ENCODE assay signal across 31 cellular contexts in the genomic region with DNA sequence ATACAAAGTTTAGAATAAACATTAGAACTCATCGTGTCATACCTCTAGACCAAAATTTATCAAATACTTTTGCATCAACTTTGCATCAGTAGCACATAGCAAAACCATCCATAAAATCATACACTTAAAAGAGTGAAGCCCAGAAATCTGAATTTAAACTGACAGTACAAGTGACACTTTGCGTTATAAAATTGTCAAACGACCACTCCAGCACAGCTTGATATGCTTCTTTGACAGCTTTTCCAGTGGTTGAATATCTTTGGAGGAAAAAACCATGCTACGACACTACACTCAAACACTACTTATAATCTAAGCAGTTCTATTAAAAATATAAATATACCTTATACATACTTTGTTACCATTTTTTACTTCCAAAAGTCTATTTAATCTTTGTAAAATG.
A peak's percentile ranks its signal among the peaks of the same experiment; 100 is the strongest.
DNase-seq lines count a peak whose midpoint lies in the region; FAIRE-seq and TF ChIP-seq lines count a peak whose summit lies in the region.
"Had no signal": no experiment of that assay in that cellular context is flagged by ENCODE, and none has a peak within 500 bp of the region (broad histone marks: within the 10 kb centered on the region; RNA-seq: fewer than 3 reads in every experiment).

No MANE protein-coding gene starts in this region.

- POLR2A ChIA-PET in endothelial cell of umbilical vein (lab: Charles Lee), result no interaction called here

- H3K9ac ChIP-seq in endothelial cell of umbilical vein (replicated peaks; ENCODE audit: extremely low read depth, insufficient read depth, low read length) (no peak overlapping the region), neural cell (ENCODE audit: low read length) (no peak overlapping the region)
- H3K9ac ChIP-seq: BLaER1; BLaER1 treated with 17β-estradiol and CSF1 and Interleukin-3, amounts not matched to agents 10 nM and 100 nM had no signal

- H3K79me2 ChIP-seq in endothelial cell of umbilical vein (ENCODE audit: control insufficient read depth, insufficient read depth, low read length), result no peaks in the 10 kb centered on the region
- no peaks in the 10 kb centered on the region for H3K79me2 ChIP-seq in neural cell (replicated peaks; ENCODE audit: insufficient read depth, low read length)

- FAIRE-seq in endothelial cell of umbilical vein (lab: Jason Lieb, UNC), result peak; percentile 21
- FAIRE-seq: A204.1, A549, D721Med had no signal

- TF ChIP-seq CTCF in endothelial cell of umbilical vein (IDR thresholded peaks at IDR 0.05; ENCODE audit: extremely low read depth in 1 of 2, insufficient read depth in 1 of 2, low read depth in 1 of 2, low read length in 2 of 2) (no peak), neural cell (IDR thresholded peaks at IDR 0.05; ENCODE audit: poor library complexity, severe bottlenecking) (no peak)

- no TSS peak for BruUV-seq in endothelial cell of umbilical vein (replicated peaks; lab: Mats Ljungman, UMichigan)

- no peaks in the 10 kb centered on the region for H3K4me1 ChIP-seq in endothelial cell of umbilical vein (ENCODE audit: control insufficient read depth, extremely low read depth, insufficient read depth, low read length)
- H3K4me1 ChIP-seq: A549; BE2C; BLaER1; BLaER1 treated with 17β-estradiol and CSF1 and Interleukin-3, amounts not matched to agents 10 nM and 100 nM; Caco-2 had no signal

- no peaks in the 10 kb centered on the region for H3K9me3 ChIP-seq in endothelial cell of umbilical vein (replicated peaks; ENCODE audit: control insufficient read depth, insufficient read depth, low read length)
- no peaks in the 10 kb centered on the region for H3K9me3 ChIP-seq in neural cell (ENCODE audit: low read length)
- H3K9me3 ChIP-seq: A549, BE2C, BLaER1, Caco-2 had no signal

- no peak for TF ChIP-seq POLR2A in endothelial cell of umbilical vein (IDR thresholded peaks at IDR 0.05; ENCODE audit: low read depth, low read length)

- H3K36me3 ChIP-seq in endothelial cell of umbilical vein (ENCODE audit: control insufficient read depth in 2 of 2, extremely low read depth in 1 of 2, insufficient read depth in 2 of 2, low read length in 2 of 2) (no peaks in the 10 kb centered on the region), neural cell (ENCODE audit: insufficient read depth, low read length) (no peaks in the 10 kb centered on the region)
- H3K36me3 ChIP-seq: BE2C; BLaER1; BLaER1 treated with 17β-estradiol and CSF1 and Interleukin-3, amounts not matched to agents 10 nM and 100 nM had no signal

- no peak overlapping the region for H3K4me2 ChIP-seq in endothelial cell of umbilical vein (ENCODE audit: insufficient read depth, low read length)
- no peak overlapping the region for H3K4me2 ChIP-seq in neural cell (ENCODE audit: low read length)
- H3K4me2 ChIP-seq: A549; BLaER1; BLaER1 treated with 17β-estradiol and CSF1 and Interleukin-3, amounts not matched to agents 10 nM and 100 nM had no signal

- H3K27ac ChIP-seq in endothelial cell of umbilical vein (ENCODE audit: insufficient read depth, low read depth, low read length) (no peak overlapping the region), neural cell (ENCODE audit: low read length) (peak overlapping the region; percentile 25)
- H3K27ac ChIP-seq: 22Rv1; A549; BLaER1; BLaER1 treated with 17β-estradiol and CSF1 and Interleukin-3, amounts not matched to agents 10 nM and 100 nM; C4-2B had no signal

- H4K20me1 ChIP-seq in endothelial cell of umbilical vein (replicated peaks; ENCODE audit: control insufficient read depth, extremely low read depth, insufficient read depth, low read length), result no peaks in the 10 kb centered on the region
- no peaks in the 10 kb centered on the region for H4K20me1 ChIP-seq in neural cell (ENCODE audit: insufficient read depth)
- H4K20me1 ChIP-seq: BLaER1; BLaER1 treated with 17β-estradiol and CSF1 and Interleukin-3, amounts not matched to agents 10 nM and 100 nM had no signal

- intact Hi-C loops in endothelial cell of umbilical vein (cut with micrococcal nuclease), result no loop called here

- dilution Hi-C loops in endothelial cell of umbilical vein (cut with MboI; ENCODE audit: extremely low pct_ligation_motif_present, low sequenced_read_pairs), result no loop called here

- peak; percentile 98 for TF ChIP-seq EP300 in neural cell (conservative IDR thresholded peaks at IDR 0.05; ENCODE audit: poor library complexity, severe bottlenecking)

- CTCF ChIA-PET in endothelial cell of umbilical vein (lab: Charles Lee), result no interaction called here

- DNase-seq in endothelial cell of umbilical vein (ENCODE audit: low read depth, low spot score) (no peak), GM19238 (ENCODE audit: insufficient read length, low spot score) (no peak), inferior parietal cortex (ENCODE audit: extremely low spot score) (no peak)
- DNase-seq: 8988T; ACHN; AML-193; BE2C; C1 segment of cervical spinal cord; Caco-2; Calu3; CD4-positive, alpha-beta memory T cell; CD4-positive, alpha-beta T cell; CD4-positive, CD25-positive, alpha-beta regulatory T cell; CD8-positive, alpha-beta memory T cell; CD8-positive, alpha-beta T cell; COR-L47; DMS 273 treated with DMSO at 0.1 percent for 48 hours; DMS153; DMS53; DMS79; DMS79 treated with DMSO at 0.1 percent for 48 hours; DND-41; EL had no signal

- no peaks in the 10 kb centered on the region for H3K9me2 ChIP-seq in neural cell (ENCODE audit: insufficient read depth, low read length)

- H3F3A ChIP-seq in neural cell (ENCODE audit: insufficient read depth, low read length, poor library complexity, severe bottlenecking), result no peaks in the 10 kb centered on the region

- H3K9me1 ChIP-seq in endothelial cell of umbilical vein (replicated peaks; ENCODE audit: control insufficient read depth, extremely low read depth, insufficient read depth, low read length), result no peaks in the 10 kb centered on the region

- H2AFZ ChIP-seq in endothelial cell of umbilical vein (ENCODE audit: low read depth, low read length) (no peak overlapping the region), neural cell (ENCODE audit: low read depth, low read length) (no peak overlapping the region)

- H3K4me3 ChIP-seq in endothelial cell of umbilical vein (replicated peaks in 1 of 3; ENCODE audit: insufficient read depth in 1 of 3, low read depth in 1 of 3, low read length in 3 of 3) (no peak overlapping the region), neural cell (ENCODE audit: low read length) (no peak overlapping the region)
- H3K4me3 ChIP-seq: A549; BLaER1; BLaER1 treated with 17β-estradiol and CSF1 and Interleukin-3, amounts not matched to agents 10 nM and 100 nM had no signal

- no peak for TF ChIP-seq RAD21 in neural cell (conservative IDR thresholded peaks at IDR 0.05)

- H3K27me3 ChIP-seq in endothelial cell of umbilical vein (ENCODE audit: control insufficient read depth in 2 of 2, insufficient read depth in 2 of 2, low read length in 2 of 2) (no peaks in the 10 kb centered on the region), neural cell (ENCODE audit: insufficient read depth, low read depth, low read length) (no peaks in the 10 kb centered on the region)
- H3K27me3 ChIP-seq: BE2C; BLaER1; BLaER1 treated with 17β-estradiol and CSF1 and Interleukin-3, amounts not matched to agents 10 nM and 100 nM had no signal

TF ChIP-seq in endothelial cell of umbilical vein, 7 proteins besides CTCF, POLR2A, EP300 and RAD21:
- TF ChIP-seq POLR2AphosphoS5 (IDR thresholded peaks at IDR 0.05; ENCODE audit: insufficient read depth, low read depth, low read length), result no peak
- TF ChIP-seq, protein P1, sequence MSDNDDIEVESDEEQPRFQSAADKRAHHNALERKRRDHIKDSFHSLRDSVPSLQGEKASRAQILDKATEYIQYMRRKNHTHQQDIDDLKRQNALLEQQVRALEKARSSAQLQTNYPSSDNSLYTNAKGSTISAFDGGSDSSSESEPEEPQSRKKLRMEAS (IDR thresholded peaks at IDR 0.05; ENCODE audit: insufficient read depth, insufficient read length), result no peak
- no peak for TF ChIP-seq FOS (IDR thresholded peaks at IDR 0.05; ENCODE audit: borderline replicate concordance, insufficient read depth, low read length)
- no peak for TF ChIP-seq MYC (IDR thresholded peaks at IDR 0.05; ENCODE audit: low read depth, low read length)
- TF ChIP-seq JUN (IDR thresholded peaks at IDR 0.05; ENCODE audit: borderline replicate concordance, insufficient read depth, insufficient read length, low read depth), result no peak
- no peak for TF ChIP-seq GATA2 (IDR thresholded peaks at IDR 0.05; ENCODE audit: insufficient read depth, insufficient read length, low read depth, low read length)
- no peak for TF ChIP-seq EZH2 (IDR thresholded peaks at IDR 0.05; ENCODE audit: borderline replicate concordance, low read depth, low read length, severe bottlenecking)
TF ChIP-seq in endothelial cell of umbilical vein: peak in this region for 0.

TF ChIP-seq in neural cell, 6 proteins besides CTCF, POLR2A, EP300 and RAD21:
- peak; percentile 69 for TF ChIP-seq POLR2AphosphoS5 (IDR thresholded peaks at IDR 0.05)
- no peak for TF ChIP-seq SMC3 (conservative IDR thresholded peaks at IDR 0.05; ENCODE audit: poor library complexity)
- TF ChIP-seq, protein P2, sequence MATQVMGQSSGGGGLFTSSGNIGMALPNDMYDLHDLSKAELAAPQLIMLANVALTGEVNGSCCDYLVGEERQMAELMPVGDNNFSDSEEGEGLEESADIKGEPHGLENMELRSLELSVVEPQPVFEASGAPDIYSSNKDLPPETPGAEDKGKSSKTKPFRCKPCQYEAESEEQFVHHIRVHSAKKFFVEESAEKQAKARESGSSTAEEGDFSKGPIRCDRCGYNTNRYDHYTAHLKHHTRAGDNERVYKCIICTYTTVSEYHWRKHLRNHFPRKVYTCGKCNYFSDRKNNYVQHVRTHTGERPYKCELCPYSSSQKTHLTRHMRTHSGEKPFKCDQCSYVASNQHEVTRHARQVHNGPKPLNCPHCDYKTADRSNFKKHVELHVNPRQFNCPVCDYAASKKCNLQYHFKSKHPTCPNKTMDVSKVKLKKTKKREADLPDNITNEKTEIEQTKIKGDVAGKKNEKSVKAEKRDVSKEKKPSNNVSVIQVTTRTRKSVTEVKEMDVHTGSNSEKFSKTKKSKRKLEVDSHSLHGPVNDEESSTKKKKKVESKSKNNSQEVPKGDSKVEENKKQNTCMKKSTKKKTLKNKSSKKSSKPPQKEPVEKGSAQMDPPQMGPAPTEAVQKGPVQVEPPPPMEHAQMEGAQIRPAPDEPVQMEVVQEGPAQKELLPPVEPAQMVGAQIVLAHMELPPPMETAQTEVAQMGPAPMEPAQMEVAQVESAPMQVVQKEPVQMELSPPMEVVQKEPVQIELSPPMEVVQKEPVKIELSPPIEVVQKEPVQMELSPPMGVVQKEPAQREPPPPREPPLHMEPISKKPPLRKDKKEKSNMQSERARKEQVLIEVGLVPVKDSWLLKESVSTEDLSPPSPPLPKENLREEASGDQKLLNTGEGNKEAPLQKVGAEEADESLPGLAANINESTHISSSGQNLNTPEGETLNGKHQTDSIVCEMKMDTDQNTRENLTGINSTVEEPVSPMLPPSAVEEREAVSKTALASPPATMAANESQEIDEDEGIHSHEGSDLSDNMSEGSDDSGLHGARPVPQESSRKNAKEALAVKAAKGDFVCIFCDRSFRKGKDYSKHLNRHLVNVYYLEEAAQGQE (IDR thresholded peaks at IDR 0.05; ENCODE audit: borderline replicate concordance), result peak; percentile 51
- no peak for TF ChIP-seq EZH2 (IDR thresholded peaks at IDR 0.05; ENCODE audit: borderline replicate concordance, insufficient read depth, low read length, poor library complexity, severe bottlenecking)
TF ChIP-seq in neural cell: peak in this region for 2.
